In genomic region chr7:99730262-99730810, GRCh38 we compare ENCODE assay signal across 24 cellular contexts. TPM values are rescaled to one million over a fixed set of nuclear protein-coding genes. Genes with fewer than 3 reads are reported as not detected.
DNase-seq lines count a peak whose midpoint lies in the region; ATAC-seq, FAIRE-seq and TF ChIP-seq lines count a peak whose summit lies in the region.
"Had no signal": no experiment of that assay in that cellular context is flagged by ENCODE, and none has a peak within 500 bp of the region (broad histone marks: within the 10 kb centered on the region; RNA-seq: fewer than 3 reads in every experiment).

No MANE protein-coding gene starts in this region.

- H3K36me3 ChIP-seq in K562 (ENCODE audit: control insufficient read depth, insufficient read depth, low read length): no peaks in the 10 kb centered on the region
- H3K36me3 ChIP-seq in HepG2 (replicated peaks in 1 of 2; ENCODE audit: control insufficient read depth in 1 of 2, insufficient read depth in 2 of 2, low read length in 2 of 2): no peaks in the 10 kb centered on the region
- H3K36me3 ChIP-seq in upper lobe of right lung: no peaks in the 10 kb centered on the region
- H3K36me3 ChIP-seq: BE2C, MG63, Peyer's patch had no signal

- H3K4me3 ChIP-seq in K562 (no peak overlapping the region), HepG2 (replicated peaks in 1 of 3; ENCODE audit: insufficient read depth in 1 of 3, low read depth in 2 of 3, low read length in 3 of 3) (no peak overlapping the region), upper lobe of right lung (no peak overlapping the region)
- H3K4me3 ChIP-seq: MG63, Peyer's patch had no signal

- no TSS peak for BruUV-seq in K562 (replicated peaks; lab: Mats Ljungman, UMichigan)
- BruUV-seq in HepG2 (replicated peaks; lab: Mats Ljungman, UMichigan): TSS peak; percentile 46

- H3K27me3 ChIP-seq in K562 (ENCODE audit: control insufficient read depth in 2 of 2, insufficient read depth in 2 of 2, low read length in 2 of 2) (no peaks in the 10 kb centered on the region), HepG2 (ENCODE audit: control insufficient read depth in 1 of 2, insufficient read depth in 2 of 2, low read length in 2 of 2) (no peaks in the 10 kb centered on the region), upper lobe of right lung (no peaks in the 10 kb centered on the region)
- H3K27me3 ChIP-seq: BE2C, MG63, Peyer's patch had no signal

- intact Hi-C loops in K562 (cut with micrococcal nuclease): no loop called here
- intact Hi-C loops in HepG2 (cut with micrococcal nuclease; ENCODE audit: unreplicated experiment): loop anchor here (5.0 kb wide), 1 partner anchor 98 kb away; no protein-coding TSS in a partner anchor
- intact Hi-C loops in upper lobe of right lung (cut with DNase I): no loop called here

- no peak for TF ChIP-seq EP300 in K562 (IDR thresholded peaks at IDR 0.05; ENCODE audit: low read length)
- TF ChIP-seq EP300 in HepG2 (IDR thresholded peaks at IDR 0.05; ENCODE audit: low read depth in 2 of 2, low read length in 2 of 2): no peak
- no peak for TF ChIP-seq EP300 in HepG2 (CRISPR knock-in tag; IDR thresholded peaks at IDR 0.05; ENCODE audit: borderline replicate concordance)

- H3K9ac ChIP-seq in K562 (ENCODE audit: insufficient read depth in 1 of 2, low read depth in 2 of 2, low read length in 2 of 2) (no peak overlapping the region), HepG2 (ENCODE audit: insufficient read depth, low read depth, low read length) (no peak overlapping the region)

- TF ChIP-seq CTCF in K562 (IDR thresholded peaks at IDR 0.05 in 2 of 3, conservative IDR thresholded peaks at IDR 0.05 in 1 of 3; ENCODE audit: insufficient read depth in 2 of 3, low read depth in 1 of 3, low read length in 3 of 3) (no peak), HepG2 (CRISPR knock-in tag; IDR thresholded peaks at IDR 0.05) (no peak), upper lobe of right lung (IDR thresholded peaks at IDR 0.05) (no peak)

- 16% methylated on average over 1 of the region's 1 CpG for WGBS in K562 (ENCODE audit: insufficient coverage, low coverage, missing lambda C conversion rate)
- WGBS in HepG2 (ENCODE audit: low lambda C conversion rate): 92% methylated on average over 1 of the region's 1 CpG

- DNase-seq in LHCN-M2 (ENCODE audit: low read depth): peak; percentile 8
- DNase-seq in K562 (ENCODE audit: extremely low read depth in 1 of 4, low spot score in 3 of 4): no peak
- peak; percentile 6 for DNase-seq in HepG2 (ENCODE audit: low spot score)
- DNase-seq in upper lobe of right lung: no peak
- DNase-seq in NCI-H2081 treated with DMSO at 0.1 percent for 48 hours (lab: John Stamatoyannopoulos, UW): no peak
- no peak for DNase-seq in NCI-H446 treated with DMSO at 0.1 percent for 48 hours (lab: John Stamatoyannopoulos, UW)
- DNase-seq in H4 (ENCODE audit: low spot score): no peak
- DNase-seq: BE2C; CD8-positive, alpha-beta memory T cell; DMS153; GOT3; HCEC 1CT; Kasumi-1; MG63; NCI-H1105 treated with DMSO at 0.1 percent for 48 hours; NCI-H2029; NCI-H2227 treated with DMSO at 0.1 percent for 48 hours; NCI-H510A; NCI-H69; Peyer's patch; T-helper 17 cell had no signal

- H3K79me2 ChIP-seq in K562 (ENCODE audit: control insufficient read depth, insufficient read depth, low read length) (no peaks in the 10 kb centered on the region), HepG2 (ENCODE audit: insufficient read depth, low read length) (no peaks in the 10 kb centered on the region)

- H4K20me1 ChIP-seq in K562 (replicated peaks; ENCODE audit: control insufficient read depth, insufficient read depth, low read length) (no peaks in the 10 kb centered on the region), HepG2 (ENCODE audit: insufficient read depth, low read length) (no peaks in the 10 kb centered on the region)

- CTCF ChIA-PET in K562 (lab: Yijun Ruan, JAX; ENCODE audit: low intra/inter-chr PET ratio): no interaction called here
- CTCF ChIA-PET in HepG2 (lab: Yijun Ruan, JAX; ENCODE audit: low intra/inter-chr PET ratio, low total read pairs): no interaction called here

- no peaks in the 10 kb centered on the region for H3K9me3 ChIP-seq in K562 (replicated peaks; ENCODE audit: control insufficient read depth, insufficient read depth, low read depth, low read length)
- no peaks in the 10 kb centered on the region for H3K9me3 ChIP-seq in HepG2 (ENCODE audit: low read length)
- no peaks in the 10 kb centered on the region for H3K9me3 ChIP-seq in upper lobe of right lung
- H3K9me3 ChIP-seq: BE2C, MG63, Peyer's patch had no signal

- H3K4me1 ChIP-seq in K562 (replicated peaks in 1 of 2; ENCODE audit: control insufficient read depth in 2 of 2, insufficient read depth in 2 of 2, low read length in 2 of 2) (no peaks in the 10 kb centered on the region; a peak in 2 of 5 replicates), HepG2 (ENCODE audit: insufficient read depth, low read length) (peaks cover 71% of the 10 kb centered on the region), upper lobe of right lung (peaks cover 12% of the 10 kb centered on the region)
- H3K4me1 ChIP-seq: BE2C, Peyer's patch had no signal

- H3K4me2 ChIP-seq in K562 (ENCODE audit: insufficient read depth, low read length) (no peak overlapping the region), HepG2 (ENCODE audit: low read depth, low read length) (no peak overlapping the region)

- in situ Hi-C loops in K562 (cut with MboI): no loop called here
- in situ Hi-C loops in HepG2 (cut with HindIII; ENCODE audit: extremely low pct_ligation_motif_present, low pct_unique_long_range_greater_than_20kb): no loop called here

- H2AFZ ChIP-seq in K562 (ENCODE audit: low read depth, low read length) (no peak overlapping the region), HepG2 (ENCODE audit: low read length) (no peak overlapping the region)

- TF ChIP-seq POLR2A in K562 (conservative IDR thresholded peaks at IDR 0.05) (no peak), HepG2 (IDR thresholded peaks at IDR 0.05; ENCODE audit: insufficient read depth in 1 of 2, low read depth in 2 of 2, low read length in 2 of 2) (no peak)

- POLR2A ChIA-PET in K562 (lab: Yijun Ruan, JAX) (interaction anchor here (0.7 to 2.0 kb wide), 2 partner anchors 9 to 101 kb away, joined by 3 to 6 read pairs; no protein-coding TSS in a partner anchor), HepG2 (lab: Yijun Ruan, JAX) (interaction anchor here (2.1 to 4.5 kb wide), 3 partner anchors 10 to 37 kb away, joined by 7 to 26 read pairs (median 16); no protein-coding TSS in a partner anchor)

- H3K9me1 ChIP-seq in K562 (ENCODE audit: control insufficient read depth, insufficient read depth, low read length): no peaks in the 10 kb centered on the region

- H3K27ac ChIP-seq in K562 (ENCODE audit: extremely low read depth, low read depth, low read length) (no peak overlapping the region), HepG2 (ENCODE audit: extremely low read length, insufficient read depth, low read length) (peak overlapping the region; percentile 91), upper lobe of right lung (no peak overlapping the region)
- H3K27ac ChIP-seq: Peyer's patch had no signal

- FAIRE-seq in K562 (lab: Jason Lieb, UNC) (no peak), HepG2 (lab: Jason Lieb, UNC) (no peak)

- no peak for ATAC-seq in K562
- peak; percentile 16 for ATAC-seq in HepG2
- peak; percentile 30 for ATAC-seq in upper lobe of right lung
- ATAC-seq: SK-N-SH treated with all-trans-retinoic acid at 6 μM for 48 hours, T-helper 17 cell had no signal

- TF ChIP-seq RAD21 in K562 (CRISPR knock-in tag; conservative IDR thresholded peaks at IDR 0.05 in 1 of 2, IDR thresholded peaks at IDR 0.05 in 1 of 2) (no peak), HepG2 (CRISPR knock-in tag; IDR thresholded peaks at IDR 0.05) (no peak)

RNA-seq across cellular contexts. Expression of gene CYP3A7, which starts 4.7 kb away (rescaled TPM):
- total RNA-seq in LHCN-M2 (2014; rRNA removed) (0.06 TPM in 1 of 2 replicates, not detected in the other), K562 (2014; rRNA removed) (not detected in 2 replicates), K562 (2014; rRNA removed; fragmentation: Illumina TruSeq; extraction: Trizol) (not detected in 2 replicates), K562 (2015; rRNA removed; fragmentation: Illumina TruSeq; extraction: Trizol) (not detected in 2 replicates), K562 (2021) (not detected in 2 replicates), HepG2 (2016; rRNA removed; fragmentation: Illumina TruSeq; extraction: Trizol) (6.4 and 6.6 TPM in 2 replicates), upper lobe of right lung (1.6 TPM)
- polyA plus RNA-seq in LHCN-M2 (2012): not detected
- total RNA-seq in K562 (2011; cell fraction: chromatin; rRNA removed; ENCODE audit: low replicate concordance): not detected in 2 replicates
- total RNA-seq in K562 (2011; cell fraction: nucleolus; rRNA removed): not detected in 2 replicates
- total RNA-seq in K562 (2011; cell fraction: nucleoplasm; rRNA removed): not detected in 2 replicates
- polyA plus RNA-seq in K562 (2011; rRNA removed) (not detected in 2 replicates), K562 (2014; fragmentation: Illumina TruSeq; extraction: Trizol) (not detected in 2 replicates), K562 (2014; fragmentation: Nextera tagmentation; extraction: Ambion mirVana) (under 1 TPM in 1 of 2 experiments, not detected in 1; 0.20 TPM), K562 (2014; rRNA removed) (not detected in 2 replicates), HepG2 (2011; rRNA removed) (5.7 and 5.8 TPM in 2 replicates)
- polyA plus RNA-seq in K562 (2011; cell fraction: cytosol; rRNA removed): not detected in 2 replicates
- not detected in 2 replicates for polyA plus RNA-seq in K562 (2011; cell fraction: nucleus; rRNA removed)
- polyA plus RNA-seq in K562 (2012): not detected in 2 replicates
- polyA minus RNA-seq in K562 (2011; rRNA and poly(A)+ RNA removed): not detected in 2 replicates
- polyA minus RNA-seq in K562 (2011; cell fraction: cytosol; rRNA and poly(A)+ RNA removed): not detected in 2 replicates
- polyA minus RNA-seq in K562 (2011; cell fraction: nucleus; rRNA and poly(A)+ RNA removed): not detected in 2 replicates
- 1.1 and 1.4 TPM in 2 replicates for total RNA-seq in HepG2 (2016; cell fraction: cytosol; rRNA removed; fragmentation: Illumina TruSeq; extraction: Trizol; ENCODE audit: low read depth)
- total RNA-seq in HepG2 (2016; cell fraction: insoluble cytoplasmic fraction; rRNA removed; fragmentation: Illumina TruSeq; extraction: Trizol): 5.7 and 6.4 TPM in 2 replicates
- 2.3 and 2.5 TPM in 2 replicates for total RNA-seq in HepG2 (2016; cell fraction: membrane; rRNA removed; fragmentation: Illumina TruSeq; extraction: Trizol)
- 6.7 and 7.7 TPM in 2 replicates for total RNA-seq in HepG2 (2016; cell fraction: nucleus; rRNA removed; fragmentation: Illumina TruSeq; extraction: Trizol)
- 1.5 and 3.1 TPM in 2 replicates for polyA plus RNA-seq in HepG2 (2011; cell fraction: cytosol; rRNA removed)
- polyA plus RNA-seq in HepG2 (2011; cell fraction: nucleus; rRNA removed): 5.9 and 6.8 TPM in 2 replicates
- 10.4 and 10.9 TPM in 2 replicates for polyA plus RNA-seq in HepG2 (2012)
- polyA plus RNA-seq in HepG2 (2016; cell fraction: cytosol; fragmentation: Illumina TruSeq; extraction: Trizol; ENCODE audit: low read depth): 0.79 and 0.80 TPM in 2 replicates
- polyA plus RNA-seq in HepG2 (2016; cell fraction: insoluble cytoplasmic fraction; fragmentation: Illumina TruSeq; extraction: Trizol; ENCODE audit: low read depth): 5.8 and 6.0 TPM in 2 replicates
- polyA plus RNA-seq in HepG2 (2016; cell fraction: membrane; fragmentation: Illumina TruSeq; extraction: Trizol; ENCODE audit: low read depth): 1.9 and 2.2 TPM in 2 replicates
- polyA plus RNA-seq in HepG2 (2016; cell fraction: nucleus; fragmentation: Illumina TruSeq; extraction: Trizol; ENCODE audit: insufficient read depth, low read depth): 7.5 and 7.8 TPM in 2 replicates
- polyA minus RNA-seq in HepG2 (2011; rRNA and poly(A)+ RNA removed; ENCODE audit: low replicate concordance): 0.38 TPM in 1 of 2 replicates, not detected in the other
- 1.8 and 1.9 TPM in 2 replicates for polyA minus RNA-seq in HepG2 (2011; cell fraction: cytosol; rRNA and poly(A)+ RNA removed)
- 5.2 and 8.2 TPM in 2 replicates for polyA minus RNA-seq in HepG2 (2011; cell fraction: nucleus; rRNA and poly(A)+ RNA removed)
- not detected in 2 replicates for total RNA-seq in H4 (2014; rRNA removed; shearing (Covaris generic))
- total RNA-seq: CD8-positive, alpha-beta memory T cell; T-helper 17 cell had no signal
- polyA plus RNA-seq: CD14-positive monocyte; CD8-positive, alpha-beta memory T cell had no signal

RNA-seq across cellular contexts. Expression of gene CYP3A5, which starts 50.5 kb away (rescaled TPM):
- total RNA-seq in LHCN-M2 (2014; rRNA removed): not detected in 2 replicates
- 0.17 TPM for polyA plus RNA-seq in LHCN-M2 (2012)
- 9.6 and 11.2 TPM in 2 replicates for total RNA-seq in K562 (2011; cell fraction: chromatin; rRNA removed; ENCODE audit: low replicate concordance)
- 4.3 and 5.0 TPM in 2 replicates for total RNA-seq in K562 (2011; cell fraction: nucleolus; rRNA removed)
- 4.5 and 5.9 TPM in 2 replicates for total RNA-seq in K562 (2011; cell fraction: nucleoplasm; rRNA removed)
- total RNA-seq in K562 (2014; rRNA removed): 0.73 and 1.3 TPM in 2 replicates
- 1.3 and 1.7 TPM in 2 replicates for total RNA-seq in K562 (2014; rRNA removed; fragmentation: Illumina TruSeq; extraction: Trizol)
- 1.7 and 2.8 TPM in 2 replicates for total RNA-seq in K562 (2015; rRNA removed; fragmentation: Illumina TruSeq; extraction: Trizol)
- total RNA-seq in K562 (2021): 0.96 and 1.5 TPM in 2 replicates
- polyA plus RNA-seq in K562 (2011; rRNA removed): 0.98 and 1.5 TPM in 2 replicates
- polyA plus RNA-seq in K562 (2011; cell fraction: cytosol; rRNA removed): 0.27 and 1.0 TPM in 2 replicates
- polyA plus RNA-seq in K562 (2011; cell fraction: nucleus; rRNA removed): 9.0 and 11.0 TPM in 2 replicates
- 2.6 and 5.5 TPM in 2 replicates for polyA plus RNA-seq in K562 (2012)
- polyA plus RNA-seq in K562 (2014; fragmentation: Illumina TruSeq; extraction: Trizol): 1.1 and 1.2 TPM in 2 replicates
- polyA plus RNA-seq in K562 (2014; fragmentation: Nextera tagmentation; extraction: Ambion mirVana): 1 to 10 TPM; 1.6 TPM
- polyA plus RNA-seq in K562 (2014; rRNA removed): 1.5 and 1.6 TPM in 2 replicates
- polyA minus RNA-seq in K562 (2011; rRNA and poly(A)+ RNA removed): 1.8 and 2.9 TPM in 2 replicates
- polyA minus RNA-seq in K562 (2011; cell fraction: cytosol; rRNA and poly(A)+ RNA removed): 0.48 TPM in 1 of 2 replicates, not detected in the other
- 5.1 and 7.3 TPM in 2 replicates for polyA minus RNA-seq in K562 (2011; cell fraction: nucleus; rRNA and poly(A)+ RNA removed)
- total RNA-seq in HepG2 (2016; rRNA removed; fragmentation: Illumina TruSeq; extraction: Trizol): 1.7 and 5.7 TPM in 2 replicates
- 0.88 and 1.1 TPM in 2 replicates for total RNA-seq in HepG2 (2016; cell fraction: cytosol; rRNA removed; fragmentation: Illumina TruSeq; extraction: Trizol; ENCODE audit: low read depth)
- 1.5 and 4.8 TPM in 2 replicates for total RNA-seq in HepG2 (2016; cell fraction: insoluble cytoplasmic fraction; rRNA removed; fragmentation: Illumina TruSeq; extraction: Trizol)
- total RNA-seq in HepG2 (2016; cell fraction: membrane; rRNA removed; fragmentation: Illumina TruSeq; extraction: Trizol): 1.1 and 1.4 TPM in 2 replicates
- total RNA-seq in HepG2 (2016; cell fraction: nucleus; rRNA removed; fragmentation: Illumina TruSeq; extraction: Trizol): 11.9 and 12.6 TPM in 2 replicates
- 9.3 and 9.6 TPM in 2 replicates for polyA plus RNA-seq in HepG2 (2011; rRNA removed)
- polyA plus RNA-seq in HepG2 (2011; cell fraction: cytosol; rRNA removed): 2.2 and 3.8 TPM in 2 replicates
- polyA plus RNA-seq in HepG2 (2011; cell fraction: nucleus; rRNA removed): 33.5 and 37.7 TPM in 2 replicates
- polyA plus RNA-seq in HepG2 (2012): 11.9 and 12.8 TPM in 2 replicates
- 0.24 and 0.85 TPM in 2 replicates for polyA plus RNA-seq in HepG2 (2016; cell fraction: cytosol; fragmentation: Illumina TruSeq; extraction: Trizol; ENCODE audit: low read depth)
- 1.4 and 1.9 TPM in 2 replicates for polyA plus RNA-seq in HepG2 (2016; cell fraction: insoluble cytoplasmic fraction; fragmentation: Illumina TruSeq; extraction: Trizol; ENCODE audit: low read depth)
- 0.49 and 0.56 TPM in 2 replicates for polyA plus RNA-seq in HepG2 (2016; cell fraction: membrane; fragmentation: Illumina TruSeq; extraction: Trizol; ENCODE audit: low read depth)
- 9.0 and 11.5 TPM in 2 replicates for polyA plus RNA-seq in HepG2 (2016; cell fraction: nucleus; fragmentation: Illumina TruSeq; extraction: Trizol; ENCODE audit: insufficient read depth, low read depth)
- 0.07 and 10.0 TPM in 2 replicates for polyA minus RNA-seq in HepG2 (2011; rRNA and poly(A)+ RNA removed; ENCODE audit: low replicate concordance)
- 1.8 and 4.5 TPM in 2 replicates for polyA minus RNA-seq in HepG2 (2011; cell fraction: cytosol; rRNA and poly(A)+ RNA removed)
- 72.4 and 84.9 TPM in 2 replicates for polyA minus RNA-seq in HepG2 (2011; cell fraction: nucleus; rRNA and poly(A)+ RNA removed)
- total RNA-seq in upper lobe of right lung: 15.1 TPM
- not detected in 2 replicates for total RNA-seq in H4 (2014; rRNA removed; shearing (Covaris generic))
- total RNA-seq: CD8-positive, alpha-beta memory T cell had no signal

RNA-seq across cellular contexts. Expression of gene CYP3A4, which starts 53.6 kb away (rescaled TPM):
- total RNA-seq in LHCN-M2 (2014; rRNA removed) (0.13 TPM in 1 of 2 replicates, not detected in the other), K562 (2014; rRNA removed) (not detected in 2 replicates), K562 (2014; rRNA removed; fragmentation: Illumina TruSeq; extraction: Trizol) (not detected in 2 replicates), K562 (2015; rRNA removed; fragmentation: Illumina TruSeq; extraction: Trizol) (not detected in 2 replicates), K562 (2021) (0.07 and 0.18 TPM in 2 replicates), HepG2 (2016; rRNA removed; fragmentation: Illumina TruSeq; extraction: Trizol) (0.11 and 0.35 TPM in 2 replicates), upper lobe of right lung (not detected)
- polyA plus RNA-seq in LHCN-M2 (2012): not detected
- not detected in 2 replicates for total RNA-seq in K562 (2011; cell fraction: chromatin; rRNA removed; ENCODE audit: low replicate concordance)
- not detected in 2 replicates for total RNA-seq in K562 (2011; cell fraction: nucleolus; rRNA removed)
- not detected in 2 replicates for total RNA-seq in K562 (2011; cell fraction: nucleoplasm; rRNA removed)
- polyA plus RNA-seq in K562 (2011; rRNA removed) (not detected in 2 replicates), K562 (2014; fragmentation: Illumina TruSeq; extraction: Trizol) (not detected in 2 replicates), K562 (2014; fragmentation: Nextera tagmentation; extraction: Ambion mirVana) (under 1 TPM in 1 of 2 experiments, not detected in 1; 0.08 TPM), K562 (2014; rRNA removed) (not detected in 2 replicates), HepG2 (2011; rRNA removed) (0.07 and 0.24 TPM in 2 replicates)
- not detected in 2 replicates for polyA plus RNA-seq in K562 (2011; cell fraction: cytosol; rRNA removed)
- not detected in 2 replicates for polyA plus RNA-seq in K562 (2011; cell fraction: nucleus; rRNA removed)
- not detected in 2 replicates for polyA plus RNA-seq in K562 (2012)
- not detected in 2 replicates for polyA minus RNA-seq in K562 (2011; rRNA and poly(A)+ RNA removed)
- polyA minus RNA-seq in K562 (2011; cell fraction: cytosol; rRNA and poly(A)+ RNA removed): not detected in 2 replicates
- polyA minus RNA-seq in K562 (2011; cell fraction: nucleus; rRNA and poly(A)+ RNA removed): not detected in 2 replicates
- 0.09 TPM in 1 of 2 replicates, not detected in the other for total RNA-seq in HepG2 (2016; cell fraction: cytosol; rRNA removed; fragmentation: Illumina TruSeq; extraction: Trizol; ENCODE audit: low read depth)
- 0.17 and 0.18 TPM in 2 replicates for total RNA-seq in HepG2 (2016; cell fraction: insoluble cytoplasmic fraction; rRNA removed; fragmentation: Illumina TruSeq; extraction: Trizol)
- total RNA-seq in HepG2 (2016; cell fraction: membrane; rRNA removed; fragmentation: Illumina TruSeq; extraction: Trizol): 0.25 and 0.28 TPM in 2 replicates
- total RNA-seq in HepG2 (2016; cell fraction: nucleus; rRNA removed; fragmentation: Illumina TruSeq; extraction: Trizol): 0.53 TPM in 1 of 2 replicates, not detected in the other
- polyA plus RNA-seq in HepG2 (2011; cell fraction: cytosol; rRNA removed): 0.07 and 0.10 TPM in 2 replicates
- polyA plus RNA-seq in HepG2 (2011; cell fraction: nucleus; rRNA removed): 0.13 and 0.28 TPM in 2 replicates
- polyA plus RNA-seq in HepG2 (2012): 0.32 and 0.55 TPM in 2 replicates
- 0.09 TPM in 1 of 2 replicates, not detected in the other for polyA plus RNA-seq in HepG2 (2016; cell fraction: cytosol; fragmentation: Illumina TruSeq; extraction: Trizol; ENCODE audit: low read depth)
- polyA plus RNA-seq in HepG2 (2016; cell fraction: insoluble cytoplasmic fraction; fragmentation: Illumina TruSeq; extraction: Trizol; ENCODE audit: low read depth): 0.21 and 0.24 TPM in 2 replicates
- 0.07 and 0.09 TPM in 2 replicates for polyA plus RNA-seq in HepG2 (2016; cell fraction: membrane; fragmentation: Illumina TruSeq; extraction: Trizol; ENCODE audit: low read depth)
- polyA plus RNA-seq in HepG2 (2016; cell fraction: nucleus; fragmentation: Illumina TruSeq; extraction: Trizol; ENCODE audit: insufficient read depth, low read depth): 0.31 and 0.35 TPM in 2 replicates
- polyA minus RNA-seq in HepG2 (2011; rRNA and poly(A)+ RNA removed; ENCODE audit: low replicate concordance): 0.08 TPM in 1 of 2 replicates, not detected in the other
- not detected in 2 replicates for polyA minus RNA-seq in HepG2 (2011; cell fraction: cytosol; rRNA and poly(A)+ RNA removed)
- polyA minus RNA-seq in HepG2 (2011; cell fraction: nucleus; rRNA and poly(A)+ RNA removed): 0.75 TPM in 1 of 2 replicates, not detected in the other
- not detected in 2 replicates for total RNA-seq in H4 (2014; rRNA removed; shearing (Covaris generic))
- total RNA-seq: Calu3; CD8-positive, alpha-beta memory T cell; T-helper 17 cell had no signal
- polyA plus RNA-seq: CD14-positive monocyte; CD8-positive, alpha-beta memory T cell had no signal

Comparison
In these comparisons a context has a peak if more than half of its experiments do, and no peak if none do; other contexts are left out.
1. DNase-seq: peak in LHCN-M2 (single experiment) and HepG2 (single experiment); none in K562 (0 of 4), upper lobe of right lung (single experiment), NCI-H2081 treated with DMSO at 0.1 percent for 48 hours (single experiment), NCI-H446 treated with DMSO at 0.1 percent for 48 hours (single experiment) and H4 (single experiment).